Comparison of ENCODE assay signal across 20 cellular contexts in genomic region chr3:195284842-195285241, GRCh38.
"Had no signal": no experiment of that assay in that cellular context is flagged by ENCODE, and none has a peak within 500 bp of the region (broad histone marks: within the 10 kb centered on the region; RNA-seq: fewer than 3 reads in every experiment).

No MANE protein-coding gene starts in this region.

- DNase-seq: activated B cell treated with CpG ODN at 0.5 μM for 24 hours; activated CD4-positive, alpha-beta T cell treated with anti-CD3 and anti-CD28 coated beads, Interleukin-2, amount 50 U/mL, for 1 hour; activated CD8-positive, alpha-beta memory T cell treated with anti-CD3 and anti-CD28 coated beads, Interleukin-2, amount 50 U/mL, for 48 hours; activated naive CD8-positive, alpha-beta T cell treated with anti-CD3 and anti-CD28 coated beads, Interleukin-2, amount 10 ng/mL, durations not matched to agents 7 days and 5 days; body of pancreas; erythroblast; foreskin melanocyte; left lung; mammary epithelial cell; right lobe of liver; stimulated activated CD4-positive, alpha-beta T cell treated with anti-CD3 and anti-CD28 coated beads, Interleukin-4, amount 100 ng/mL, for 1 hour; stimulated activated naive CD8-positive, alpha-beta T cell treated with anti-CD3 and anti-CD28 coated beads, Interleukin-15, amount 100 ng/mL, for 72 hours; SW 1271; transverse colon; uterus had no signal

- H3K4me1 ChIP-seq: left lung, neural progenitor cell, uterus had no signal

- H3K9ac ChIP-seq: neural progenitor cell had no signal

- H3K4me1 Mint-ChIP-seq: activated B cell treated with CpG ODN at 0.5 μM for 24 hours; activated naive CD8-positive, alpha-beta T cell treated with anti-CD3 and anti-CD28 coated beads, Interleukin-2, amount 10 ng/mL, durations not matched to agents 7 days and 5 days; neural progenitor cell had no signal

- H3K27ac Mint-ChIP-seq: activated B cell treated with CpG ODN at 0.5 μM for 24 hours; activated naive CD8-positive, alpha-beta T cell treated with anti-CD3 and anti-CD28 coated beads, Interleukin-2, amount 10 ng/mL, durations not matched to agents 7 days and 5 days; neural progenitor cell had no signal

- H3K4me3 Mint-ChIP-seq: activated B cell treated with CpG ODN at 0.5 μM for 24 hours; activated naive CD8-positive, alpha-beta T cell treated with anti-CD3 and anti-CD28 coated beads, Interleukin-2, amount 10 ng/mL, durations not matched to agents 7 days and 5 days; neural progenitor cell; stimulated activated naive CD8-positive, alpha-beta T cell treated with anti-CD3 and anti-CD28 coated beads, Interleukin-15, amount 100 ng/mL, for 72 hours had no signal

- H3K4me3 ChIP-seq: body of pancreas, left lung, neural progenitor cell, right lobe of liver, smooth muscle cell, suprapubic skin, transverse colon, uterus had no signal

- H3K27ac ChIP-seq: body of pancreas, left lung, neural progenitor cell, right lobe of liver, suprapubic skin, uterus had no signal

- ATAC-seq: body of pancreas; left lung; stimulated activated naive CD8-positive, alpha-beta T cell treated with anti-CD3 and anti-CD28 coated beads, Interleukin-15, amount 100 ng/mL, for 72 hours had no signal

- H3K36me3 ChIP-seq: uterus had no signal

- H3K9me3 Mint-ChIP-seq: activated B cell treated with CpG ODN at 0.5 μM for 24 hours; activated naive CD8-positive, alpha-beta T cell treated with anti-CD3 and anti-CD28 coated beads, Interleukin-2, amount 10 ng/mL, durations not matched to agents 7 days and 5 days; neural progenitor cell; stimulated activated naive CD8-positive, alpha-beta T cell treated with anti-CD3 and anti-CD28 coated beads, Interleukin-15, amount 100 ng/mL, for 72 hours had no signal

- H3K9me3 ChIP-seq: body of pancreas, left lung, right lobe of liver, suprapubic skin, transverse colon, uterus had no signal

- H3K27me3 Mint-ChIP-seq: activated B cell treated with CpG ODN at 0.5 μM for 24 hours; activated naive CD8-positive, alpha-beta T cell treated with anti-CD3 and anti-CD28 coated beads, Interleukin-2, amount 10 ng/mL, durations not matched to agents 7 days and 5 days; stimulated activated naive CD8-positive, alpha-beta T cell treated with anti-CD3 and anti-CD28 coated beads, Interleukin-15, amount 100 ng/mL, for 72 hours had no signal

- FAIRE-seq: endometrium, keratinocyte had no signal

- H3K27me3 ChIP-seq: body of pancreas, left lung, neural progenitor cell, right lobe of liver, suprapubic skin, transverse colon, uterus had no signal
